8 cellular contexts compared by ENCODE assay signal in genomic region chr2:46984642-46985476, GRCh38. TPM values are rescaled to one million over a fixed set of nuclear protein-coding genes. Genes with fewer than 3 reads are reported as not detected.
DNase-seq lines count a peak whose midpoint lies in the region; ATAC-seq and TF ChIP-seq lines count a peak whose summit lies in the region.

No MANE protein-coding gene starts in this region.

- H3K36me3 Mint-ChIP-seq in activated T-helper 2 cell treated with anti-CD3 and anti-CD28 coated beads, Interferon-gamma antibody, Interleukin-2, Interleukin-4, amounts not matched to agents 10 μg/mL and 5 μg/mL and 100 μg/mL, durations not matched to agents 14 hours and 24 hours and 36 hours (ENCODE audit: low read depth), result peaks cover 53% of the 10 kb centered on the region

- no peaks in the 10 kb centered on the region for H3K27me3 ChIP-seq in BE2C

- no peaks in the 10 kb centered on the region for H3K27me3 Mint-ChIP-seq in activated T-helper 2 cell treated with anti-CD3 and anti-CD28 coated beads, Interferon-gamma antibody, Interleukin-2, Interleukin-4, amounts not matched to agents 10 μg/mL and 5 μg/mL and 100 μg/mL, durations not matched to agents 14 hours and 24 hours and 36 hours (ENCODE audit: low read depth)

- DNase-seq in GM10266 (ENCODE audit: extremely low spot score) (peak; percentile 58), HCEC 1CT (peak; percentile 97), NAMALWA (ENCODE audit: low spot score) (peak; percentile 65), Right ventricle myocardium superior (peak; percentile 77), BE2C (no peak), NCI-H510A (lab: John Stamatoyannopoulos, UW) (no peak)
- DNase-seq in activated T-helper 2 cell treated with anti-CD3 and anti-CD28 coated beads, Interferon-gamma antibody, Interleukin-2, Interleukin-4, amounts not matched to agents 10 μg/mL and 5 μg/mL and 100 μg/mL, durations not matched to agents 14 hours and 24 hours and 36 hours (ENCODE audit: low spot score), result peak; percentile 62

- no peaks in the 10 kb centered on the region for H3K9me3 Mint-ChIP-seq in activated T-helper 2 cell treated with anti-CD3 and anti-CD28 coated beads, Interferon-gamma antibody, Interleukin-2, Interleukin-4, amounts not matched to agents 10 μg/mL and 5 μg/mL and 100 μg/mL, durations not matched to agents 14 hours and 24 hours and 36 hours

- H3K36me3 ChIP-seq in BE2C, result no peaks in the 10 kb centered on the region

- peaks cover 39% of the 10 kb centered on the region for H3K4me1 ChIP-seq in BE2C

- H3K4me1 Mint-ChIP-seq in activated T-helper 2 cell treated with anti-CD3 and anti-CD28 coated beads, Interferon-gamma antibody, Interleukin-2, Interleukin-4, amounts not matched to agents 10 μg/mL and 5 μg/mL and 100 μg/mL, durations not matched to agents 14 hours and 24 hours and 36 hours (ENCODE audit: low read depth), result peaks cover 54% of the 10 kb centered on the region

- TF ChIP-seq CTCF in GM10266 (IDR thresholded peaks at IDR 0.05; ENCODE audit: control insufficient read depth, insufficient read depth, low read depth, missing control alignments), result no peak
- no peak for TF ChIP-seq CTCF in BE2C (IDR thresholded peaks at IDR 0.05; ENCODE audit: low read depth, low read length)

- peak; percentile 29 for ATAC-seq in Right ventricle myocardium superior (ENCODE audit: poor library complexity)

- H3K4me3 ChIP-seq in skin epidermis, result no peak overlapping the region
- no peak overlapping the region for H3K4me3 ChIP-seq in BE2C (ENCODE audit: low read depth, low read length)

- H3K27ac Mint-ChIP-seq in activated T-helper 2 cell treated with anti-CD3 and anti-CD28 coated beads, Interferon-gamma antibody, Interleukin-2, Interleukin-4, amounts not matched to agents 10 μg/mL and 5 μg/mL and 100 μg/mL, durations not matched to agents 14 hours and 24 hours and 36 hours, result peak overlapping the region; percentile 93

- H3K9me3 ChIP-seq in BE2C, result no peaks in the 10 kb centered on the region

- H3K4me3 Mint-ChIP-seq in activated T-helper 2 cell treated with anti-CD3 and anti-CD28 coated beads, Interferon-gamma antibody, Interleukin-2, Interleukin-4, amounts not matched to agents 10 μg/mL and 5 μg/mL and 100 μg/mL, durations not matched to agents 14 hours and 24 hours and 36 hours (ENCODE audit: low read depth), result peak overlapping the region; percentile 64

- intact Hi-C loops in activated T-helper 2 cell treated with anti-CD3 and anti-CD28 coated beads, Interferon-gamma antibody, Interleukin-2, Interleukin-4, amounts not matched to agents 10 μg/mL and 5 μg/mL and 100 μg/mL, durations not matched to agents 14 hours and 24 hours and 36 hours (cut with micrococcal nuclease), result loop anchor here (1.0 kb wide), 2 partner anchors 43 to 68 kb away; no protein-coding TSS in a partner anchor
- intact Hi-C loops in Right ventricle myocardium superior (cut with DNase I), result no loop called here

- H3K27ac ChIP-seq in skin epidermis, result peak overlapping the region in 20 of 21 experiments; percentile 56 to 93 (median 79)

RNA-seq across cellular contexts. Expression of gene TTC7A, which starts 43.8 kb away (rescaled TPM):
- total RNA-seq in activated T-helper 2 cell treated with anti-CD3 and anti-CD28 coated beads, Interferon-gamma antibody, Interleukin-2, Interleukin-4, amounts not matched to agents 10 μg/mL and 5 μg/mL and 100 μg/mL, durations not matched to agents 14 hours and 24 hours and 36 hours, result 75.2 and 75.5 TPM in 2 replicates
- total RNA-seq in Right ventricle myocardium superior, result 9.2 TPM
- polyA plus RNA-seq in BE2C (2012; ENCODE audit: insufficient read depth, insufficient read length, low read depth), result 19.2 TPM

Comparison
In these comparisons a context has a peak if more than half of its experiments do, and no peak if none do; other contexts are left out.
1. DNase-seq: peak in GM10266 (single experiment), HCEC 1CT (single experiment), NAMALWA (single experiment), activated T-helper 2 cell treated with anti-CD3 and anti-CD28 coated beads, Interferon-gamma antibody, Interleukin-2, Interleukin-4, amounts not matched to agents 10 μg/mL and 5 μg/mL and 100 μg/mL, durations not matched to agents 14 hours and 24 hours and 36 hours (single experiment) and Right ventricle myocardium superior (single experiment); none in BE2C (single experiment) and NCI-H510A (single experiment).